ENCODE assay signal across 13 cellular contexts in genomic region chr22:36470994-36471331, GRCh38. TPM values are rescaled to one million over a fixed set of nuclear protein-coding genes. Genes with fewer than 3 reads are reported as not detected.
DNase-seq lines count a peak whose midpoint lies in the region; ATAC-seq, FAIRE-seq and TF ChIP-seq lines count a peak whose summit lies in the region.
"Had no signal": no experiment of that assay in that cellular context is flagged by ENCODE, and none has a peak within 500 bp of the region (broad histone marks: within the 10 kb centered on the region; RNA-seq: fewer than 3 reads in every experiment).

No MANE protein-coding gene starts in this region.

- H3K27ac Mint-ChIP-seq in chondrocyte (ENCODE audit: unreplicated experiment) (peak overlapping the region; percentile 99), glutamatergic neuron (ENCODE audit: unreplicated experiment) (no peak overlapping the region)
- H3K27ac Mint-ChIP-seq in activated CD8-positive, alpha-beta T cell treated with anti-CD3 and anti-CD28 coated beads for 36 hours, result no peak overlapping the region
- H3K27ac Mint-ChIP-seq: dendritic cell treated with granulocyte-macrophage colony-stimulating factor and Interleukin-4, amounts not matched to agents 40 ng/mL and 50 ng/mL, for 4 days had no signal

- intact Hi-C loops in PC-9 (cut with micrococcal nuclease; ENCODE audit: unreplicated experiment), result loop anchor here (1.0 kb wide), 2 partner anchors 101 to 170 kb away; no protein-coding TSS in a partner anchor
- intact Hi-C loops in activated CD8-positive, alpha-beta T cell treated with anti-CD3 and anti-CD28 coated beads for 36 hours (cut with micrococcal nuclease), result loop anchor here (1.0 kb wide), 1 partner anchor 170 kb away; no protein-coding TSS in a partner anchor

- no TSS peak for BruUV-seq in PC-9 (replicated peaks; lab: Mats Ljungman, UMichigan)

- peaks cover 66% of the 10 kb centered on the region for H3K4me1 Mint-ChIP-seq in chondrocyte (ENCODE audit: low read depth)
- peaks cover 26% of the 10 kb centered on the region for H3K4me1 Mint-ChIP-seq in activated CD8-positive, alpha-beta T cell treated with anti-CD3 and anti-CD28 coated beads for 36 hours (ENCODE audit: low read depth)
- H3K4me1 Mint-ChIP-seq in glutamatergic neuron (ENCODE audit: low read depth, unreplicated experiment), result peaks cover 5% of the 10 kb centered on the region

- DNase-seq in PC-9 (no peak), chondrocyte (ENCODE audit: low spot score) (no peak), glutamatergic neuron (no peak), GM12891 (ENCODE audit: insufficient read length, low spot score) (no peak), epidermal melanocyte (ENCODE audit: insufficient read length, low spot score) (no peak)
- no peak for DNase-seq in activated CD8-positive, alpha-beta T cell treated with anti-CD3 and anti-CD28 coated beads for 36 hours
- DNase-seq: NCI-H2081 treated with DMSO at 0.1 percent for 48 hours had no signal

- H4K20me1 ChIP-seq in PC-9 (ENCODE audit: insufficient read depth), result no peaks in the 10 kb centered on the region

- H3K36me3 Mint-ChIP-seq in chondrocyte (ENCODE audit: low read depth) (peaks cover 16% of the 10 kb centered on the region), glutamatergic neuron (ENCODE audit: unreplicated experiment) (no peaks in the 10 kb centered on the region)
- peaks cover 15% of the 10 kb centered on the region for H3K36me3 Mint-ChIP-seq in activated CD8-positive, alpha-beta T cell treated with anti-CD3 and anti-CD28 coated beads for 36 hours (ENCODE audit: low read depth)

- TF ChIP-seq POLR2A in GM12891 (IDR thresholded peaks at IDR 0.05; ENCODE audit: low read depth, low read length), result no peak

- H3K4me1 ChIP-seq in PC-9 (replicated peaks; ENCODE audit: insufficient read depth) (peaks cover 60% of the 10 kb centered on the region), mesodermal cell (ENCODE audit: control insufficient read depth, insufficient read depth, low read length, poor library complexity, severe bottlenecking) (peaks cover 67% of the 10 kb centered on the region), thymus (ENCODE audit: control insufficient read depth, insufficient read depth, low read length) (peaks cover 11% of the 10 kb centered on the region)

- H2AFZ ChIP-seq in PC-9, result no peak overlapping the region

- H3K4me3 ChIP-seq in PC-9, result no peak overlapping the region
- no peak overlapping the region for H3K4me3 ChIP-seq in mesodermal cell (ENCODE audit: extremely low read depth, insufficient read depth, low read length, poor library complexity, severe bottlenecking)
- H3K4me3 ChIP-seq in thymus (ENCODE audit: low read length), result no peak overlapping the region
- H3K4me3 ChIP-seq: pancreas had no signal

- no peaks in the 10 kb centered on the region for H3K9me2 ChIP-seq in PC-9 (ENCODE audit: insufficient read depth)

- TF ChIP-seq CTCF in PC-9 (conservative IDR thresholded peaks at IDR 0.05) (no peak), chondrocyte (IDR thresholded peaks at IDR 0.05) (no peak), glutamatergic neuron (IDR thresholded peaks at IDR 0.05; ENCODE audit: partially characterized antibody, unreplicated experiment) (no peak)
- TF ChIP-seq CTCF in activated CD8-positive, alpha-beta T cell treated with anti-CD3 and anti-CD28 coated beads for 36 hours (IDR thresholded peaks at IDR 0.05), result no peak

- 92 to 95% methylated on average over 9 to 10 of the region's 10 CpGs for WGBS in mesodermal cell (ENCODE audit: insufficient coverage in 2 of 2), 2 experiments
- WGBS in thymus, result 93% methylated on average over 10 of the region's 10 CpGs

- no peak overlapping the region for H3K4me3 Mint-ChIP-seq in chondrocyte (ENCODE audit: unreplicated experiment)
- no peak overlapping the region for H3K4me3 Mint-ChIP-seq in activated CD8-positive, alpha-beta T cell treated with anti-CD3 and anti-CD28 coated beads for 36 hours
- H3K4me3 Mint-ChIP-seq in glutamatergic neuron (ENCODE audit: unreplicated experiment), result no peak overlapping the region
- H3K4me3 Mint-ChIP-seq: CD8-positive, alpha-beta T cell; dendritic cell treated with granulocyte-macrophage colony-stimulating factor and Interleukin-4, amounts not matched to agents 40 ng/mL and 50 ng/mL, for 4 days; stimulated activated naive B cell treated with anti-CD40 and anti-IgM and Interleukin-4, amounts not matched to agents 10 μg/mL and 1 μg/mL and 100 μg/mL, for 72 hours had no signal

- H3K4me2 ChIP-seq in PC-9, result no peak overlapping the region

- H3K36me3 ChIP-seq in PC-9 (ENCODE audit: low read depth) (peaks cover 12% of the 10 kb centered on the region; the same call in 1 of the 2 replicates), mesodermal cell (ENCODE audit: control insufficient read depth, insufficient read depth, low read length) (peaks cover 54% of the 10 kb centered on the region), thymus (ENCODE audit: control insufficient read depth, insufficient read depth) (peaks cover 55% of the 10 kb centered on the region)

- POLR2A ChIA-PET in PC-9 (lab: Charles Lee; ENCODE audit: unreplicated experiment), result interaction anchor here (0.5 kb wide), 1 partner anchor 137 kb away, joined by 3 read pairs; no protein-coding TSS in a partner anchor
- POLR2A ChIA-PET in activated CD8-positive, alpha-beta T cell treated with anti-CD3 and anti-CD28 coated beads for 36 hours (lab: Charles Lee), result interaction anchor here (0.9 to 1.5 kb wide), 4 partner anchors 13 to 141 kb away, joined by 3 to 4 read pairs (median 4); no protein-coding TSS in a partner anchor

- CTCF ChIA-PET in PC-9 (lab: Charles Lee), result interaction anchor here (1.0 to 1.6 kb wide), 3 partner anchors 93 to 170 kb away, joined by 4 to 9 read pairs (median 4); no protein-coding TSS in a partner anchor
- CTCF ChIA-PET in activated CD8-positive, alpha-beta T cell treated with anti-CD3 and anti-CD28 coated beads for 36 hours (lab: Charles Lee), result interaction anchor here (0.7 to 14.1 kb wide), 31 partner anchors 9 to 254 kb away, joined by 3 to 152 read pairs (median 6); partner anchors contain the start of gene TXN2

- peak overlapping the region; percentile 30; the same call in 1 of the 2 replicates for H3K27ac ChIP-seq in PC-9
- peak overlapping the region; percentile 53 for H3K27ac ChIP-seq in mesodermal cell (ENCODE audit: low read depth, low read length, severe bottlenecking)
- H3K27ac ChIP-seq in thymus (ENCODE audit: low read depth), result peak overlapping the region; percentile 37
- H3K27ac ChIP-seq: pancreas had no signal

- no peak for FAIRE-seq in GM12891 (lab: Jason Lieb, UNC)
- FAIRE-seq: pancreas had no signal

- no peak for ATAC-seq in activated CD8-positive, alpha-beta T cell treated with anti-CD3 and anti-CD28 coated beads for 36 hours

- H3K27me3 ChIP-seq in PC-9 (ENCODE audit: insufficient read depth, low read depth) (no peaks in the 10 kb centered on the region), thymus (ENCODE audit: control insufficient read depth, insufficient read depth) (no peaks in the 10 kb centered on the region)
- H3K27me3 ChIP-seq: pancreas had no signal

- no peaks in the 10 kb centered on the region for H3K9me3 ChIP-seq in PC-9 (ENCODE audit: insufficient read depth, low read depth)
- no peaks in the 10 kb centered on the region for H3K9me3 ChIP-seq in mesodermal cell (ENCODE audit: control insufficient read depth, low read length)
- H3K9me3 ChIP-seq in thymus (ENCODE audit: control insufficient read depth), result no peaks in the 10 kb centered on the region
- H3K9me3 ChIP-seq: pancreas had no signal

- H3F3A ChIP-seq in PC-9 (ENCODE audit: insufficient read depth, low read depth), result peaks cover 46% of the 10 kb centered on the region

- H3K9me3 Mint-ChIP-seq in chondrocyte (ENCODE audit: low read depth), result no peaks in the 10 kb centered on the region
- H3K9me3 Mint-ChIP-seq in activated CD8-positive, alpha-beta T cell treated with anti-CD3 and anti-CD28 coated beads for 36 hours, result no peaks in the 10 kb centered on the region
- H3K9me3 Mint-ChIP-seq in glutamatergic neuron (ENCODE audit: unreplicated experiment), result no peaks in the 10 kb centered on the region
- H3K9me3 Mint-ChIP-seq: CD8-positive, alpha-beta T cell; dendritic cell treated with granulocyte-macrophage colony-stimulating factor and Interleukin-4, amounts not matched to agents 40 ng/mL and 50 ng/mL, for 4 days; stimulated activated naive B cell treated with anti-CD40 and anti-IgM and Interleukin-4, amounts not matched to agents 10 μg/mL and 1 μg/mL and 100 μg/mL, for 72 hours had no signal

- H3K27me3 Mint-ChIP-seq in chondrocyte (ENCODE audit: low read depth), result no peaks in the 10 kb centered on the region
- no peaks in the 10 kb centered on the region for H3K27me3 Mint-ChIP-seq in activated CD8-positive, alpha-beta T cell treated with anti-CD3 and anti-CD28 coated beads for 36 hours
- H3K27me3 Mint-ChIP-seq in glutamatergic neuron (ENCODE audit: unreplicated experiment), result peaks cover 5% of the 10 kb centered on the region
- H3K27me3 Mint-ChIP-seq: stimulated activated naive B cell treated with anti-CD40 and anti-IgM and Interleukin-4, amounts not matched to agents 10 μg/mL and 1 μg/mL and 100 μg/mL, for 72 hours had no signal

- H3K79me2 ChIP-seq in PC-9 (ENCODE audit: low read depth), result peaks cover 26% of the 10 kb centered on the region

TF ChIP-seq in GM12891, 5 proteins besides CTCF, POLR2A, EP300 and RAD21 (continues in another document):
- TF ChIP-seq PAX5 (IDR thresholded peaks at IDR 0.05; ENCODE audit: insufficient read depth, low read length, severe bottlenecking), result no peak
- TF ChIP-seq SPI1 (IDR thresholded peaks at IDR 0.05; ENCODE audit: low read depth, low read length), result no peak
- TF ChIP-seq TAF1 (IDR thresholded peaks at IDR 0.05; ENCODE audit: low read depth, low read length), result no peak

RNA-seq across cellular contexts. Expression of gene TXN2, which starts 10.5 kb away (rescaled TPM):
- total RNA-seq in PC-9 (2021), result 89.0 and 95.1 TPM in 2 replicates
- total RNA-seq in chondrocyte, result 45.7 to 54.9 TPM (median 48.5 TPM) in 3 replicates
- polyA plus RNA-seq in mesodermal cell (2013, experiment 1 of 2), result 68.8 TPM
- 64.2 TPM for polyA plus RNA-seq in mesodermal cell (2013, experiment 2 of 2)
- 68.7 TPM for polyA plus RNA-seq in thymus
- total RNA-seq in activated CD8-positive, alpha-beta T cell treated with anti-CD3 and anti-CD28 coated beads for 36 hours, result 100 to 1,000 TPM in 1 of 2 experiments, 10 to 100 TPM in 1; 96.5 to 101 TPM
- 66.1 TPM for total RNA-seq in glutamatergic neuron (ENCODE audit: unreplicated experiment)
- polyA plus RNA-seq in GM12891 (2012; ENCODE audit: low read depth, missing spikeins), result 146 TPM

RNA-seq across cellular contexts. Expression of gene FOXRED2, which starts 35.9 kb away (rescaled TPM):
- total RNA-seq in PC-9 (2021) (42.1 and 42.4 TPM in 2 replicates), chondrocyte (21.0 to 23.1 TPM (median 23.0 TPM) in 3 replicates), glutamatergic neuron (ENCODE audit: unreplicated experiment) (41.6 TPM)
- 6.3 TPM for polyA plus RNA-seq in mesodermal cell (2013, experiment 1 of 2)
- polyA plus RNA-seq in mesodermal cell (2013, experiment 2 of 2), result 4.8 TPM
- 2.5 TPM for polyA plus RNA-seq in thymus
- 10 to 100 TPM; 16.7 to 17.5 TPM for total RNA-seq in activated CD8-positive, alpha-beta T cell treated with anti-CD3 and anti-CD28 coated beads for 36 hours
- polyA plus RNA-seq in GM12891 (2012; ENCODE audit: low read depth, missing spikeins), result 4.2 TPM

RNA-seq across cellular contexts. Expression of gene EIF3D, which starts 58.0 kb away (rescaled TPM):
- total RNA-seq in PC-9 (2021), result 270 and 312 TPM in 2 replicates
- total RNA-seq in chondrocyte, result 80.5 to 97.8 TPM (median 96.1 TPM) in 3 replicates
- polyA plus RNA-seq in mesodermal cell (2013, experiment 1 of 2), result 196 TPM
- polyA plus RNA-seq in mesodermal cell (2013, experiment 2 of 2), result 182 TPM
- polyA plus RNA-seq in thymus, result 185 TPM
- 100 to 1,000 TPM; 389 to 392 TPM for total RNA-seq in activated CD8-positive, alpha-beta T cell treated with anti-CD3 and anti-CD28 coated beads for 36 hours
- total RNA-seq in glutamatergic neuron (ENCODE audit: unreplicated experiment), result 143 TPM
- polyA plus RNA-seq in GM12891 (2012; ENCODE audit: low read depth, missing spikeins), result 325 TPM
